In the genomic region with DNA sequence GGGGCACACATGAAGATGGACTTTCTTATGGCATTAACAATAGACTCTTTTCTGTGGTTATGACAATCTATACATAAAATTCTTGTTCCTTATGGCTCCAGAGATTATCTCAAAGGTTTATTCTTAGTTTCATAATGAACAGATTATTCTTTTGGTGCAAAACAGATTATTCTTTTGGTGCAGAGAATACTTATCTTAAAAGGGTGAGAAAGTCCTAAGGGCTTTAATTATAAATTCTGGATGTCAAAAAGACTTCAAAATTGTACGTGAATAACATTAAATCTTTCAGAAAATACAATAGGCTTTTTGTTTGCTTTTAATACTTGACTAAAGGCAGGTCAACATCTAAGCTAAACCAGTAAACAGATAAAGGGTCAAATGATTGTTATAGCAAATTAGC, we compare ENCODE assay signal across 17 cellular contexts.
DNase-seq lines count a peak whose midpoint lies in the region; TF ChIP-seq lines count a peak whose summit lies in the region.
"Had no signal": no experiment of that assay in that cellular context is flagged by ENCODE, and none has a peak within 500 bp of the region (broad histone marks: within the 10 kb centered on the region; RNA-seq: fewer than 3 reads in every experiment).

No MANE protein-coding gene starts in this region.

- peaks cover 5% of the 10 kb centered on the region for H3K36me3 Mint-ChIP-seq in Calu3 (ENCODE audit: insufficient read depth, unreplicated experiment)

- H3K27ac Mint-ChIP-seq in Calu3 (ENCODE audit: unreplicated experiment), result no peak overlapping the region
- H3K27ac Mint-ChIP-seq: B cell; CD4-positive, alpha-beta T cell; CD8-positive, alpha-beta T cell had no signal

- peaks cover 16% of the 10 kb centered on the region for H3K4me1 Mint-ChIP-seq in Calu3 (ENCODE audit: low read depth, unreplicated experiment)
- H3K4me1 Mint-ChIP-seq: B cell had no signal

- in situ Hi-C loops in SK-MEL-5 (cut with HindIII; ENCODE audit: low pct_unique_long_range_greater_than_20kb, low sequenced_read_pairs), result no loop called here

- BruUV-seq in Calu3 (replicated peaks; lab: Mats Ljungman, UMichigan), result no TSS peak

- CTCF ChIA-PET in Calu3 (lab: Charles Lee), result no interaction called here

- no peaks in the 10 kb centered on the region for H3K9me3 Mint-ChIP-seq in Calu3 (ENCODE audit: low read depth, unreplicated experiment)
- H3K9me3 Mint-ChIP-seq: CD4-positive, alpha-beta T cell; CD8-positive, alpha-beta T cell had no signal

- intact Hi-C loops in Calu3 (cut with micrococcal nuclease; ENCODE audit: unreplicated experiment), result no loop called here

- no peak overlapping the region for H3K4me3 Mint-ChIP-seq in Calu3 (ENCODE audit: low read depth, unreplicated experiment)
- H3K4me3 Mint-ChIP-seq: B cell; CD4-positive, alpha-beta T cell; CD8-positive, alpha-beta T cell had no signal

- H3K27me3 Mint-ChIP-seq in Calu3 (ENCODE audit: unreplicated experiment), result no peaks in the 10 kb centered on the region
- H3K27me3 Mint-ChIP-seq: B cell; CD4-positive, alpha-beta T cell had no signal

- DNase-seq in COLO829 (ENCODE audit: low spot score) (peak; percentile 9), SK-MEL-5 (ENCODE audit: low read depth, low spot score) (peak; percentile 75), foreskin melanocyte (peak; percentile 59), Calu3 (no peak), COR-L47 (lab: John Stamatoyannopoulos, UW) (no peak)
- DNase-seq: AML-193; Caco-2; CD4-positive, alpha-beta T cell; CD8-positive, alpha-beta T cell; DMS 273 treated with DMSO at 0.1 percent for 48 hours; DMS153; DMS53; DMS79; DND-41; EL; GDM1 had no signal

- no peak for TF ChIP-seq CTCF in Calu3 (IDR thresholded peaks at IDR 0.05; ENCODE audit: unreplicated experiment)

Comparison
In these comparisons a context has a peak if more than half of its experiments do, and no peak if none do; other contexts are left out.
1. DNase-seq: peak in COLO829 (single experiment), SK-MEL-5 (single experiment) and foreskin melanocyte (single experiment); none in Calu3 (single experiment) and COR-L47 (single experiment).